21 cellular contexts compared by ENCODE assay signal in the genomic region with DNA sequence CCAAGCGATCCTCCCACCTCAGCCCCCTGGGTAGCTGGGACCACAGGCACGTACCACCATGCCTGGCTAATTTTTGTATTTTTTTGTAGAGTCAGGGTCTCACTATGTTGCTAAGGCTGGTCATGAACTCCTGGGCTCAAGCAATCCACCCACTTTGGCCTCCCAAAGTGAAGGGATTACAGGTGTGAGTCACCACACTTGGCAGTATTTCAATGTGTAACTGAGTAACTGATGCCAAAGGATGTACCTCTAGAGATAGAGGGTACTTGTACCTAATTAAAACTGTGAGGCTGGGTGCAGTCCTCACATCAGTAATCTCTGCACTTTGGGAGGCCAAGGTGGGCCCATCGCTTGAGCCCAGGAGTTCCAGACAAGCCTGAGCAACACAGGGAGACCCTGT.
DNase-seq lines count a peak whose midpoint lies in the region; ATAC-seq, FAIRE-seq and TF ChIP-seq lines count a peak whose summit lies in the region.
"Had no signal": no experiment of that assay in that cellular context is flagged by ENCODE, and none has a peak within 500 bp of the region (broad histone marks: within the 10 kb centered on the region; RNA-seq: fewer than 3 reads in every experiment).

No MANE protein-coding gene starts in this region.

- TF ChIP-seq POLR2A in IMR-90 (IDR thresholded peaks at IDR 0.05; ENCODE audit: low read depth, low read length) = no peak

- DNase-seq in Daoy (ENCODE audit: low read depth) = peak; percentile 42
- DNase-seq in IMR-90 = peak; percentile 44
- no peak for DNase-seq in T-helper 17 cell
- DNase-seq in fibroblast of the aortic adventitia (ENCODE audit: low read depth) = peak; percentile 9
- no peak for DNase-seq in HAP-1 (ENCODE audit: low spot score in 2 of 2)
- no peak for DNase-seq in frontal cortex (ENCODE audit: low spot score in 2 of 2)
- DNase-seq: CD4-positive, CD25-positive, alpha-beta regulatory T cell; DMS53; GOT3; NCI-H1092; NCI-H1694; NCI-H2107; NCI-H446; NCI-H748 treated with DMSO at 0.1 percent for 48 hours; SW 1271 had no signal

- intact Hi-C loops in IMR-90 (cut with micrococcal nuclease) = no loop called here

- H2BK20ac ChIP-seq in IMR-90 (ENCODE audit: low read depth, low read length) = no peak overlapping the region

- no peak overlapping the region for H3K18ac ChIP-seq in IMR-90 (ENCODE audit: low read depth, low read length)

- H2BK15ac ChIP-seq in IMR-90 (ENCODE audit: low read depth, low read length) = no peak overlapping the region

- peak overlapping the region; percentile 12 for H3K4me3 Mint-ChIP-seq in T-helper 17 cell
- H3K4me3 Mint-ChIP-seq: CD4-positive, CD25-positive, alpha-beta regulatory T cell had no signal

- H3K9me1 ChIP-seq in IMR-90 (ENCODE audit: insufficient read depth, low read length) = no peaks in the 10 kb centered on the region

- H3K4me1 ChIP-seq in IMR-90 (ENCODE audit: control insufficient read depth, insufficient read depth, low read length) (no peaks in the 10 kb centered on the region), HAP-1 (no peaks in the 10 kb centered on the region)

- H3K4ac ChIP-seq in IMR-90 (ENCODE audit: low read depth, low read length) = no peak overlapping the region

- no peak for ATAC-seq in IMR-90 (ENCODE audit: low read depth)
- no peak for ATAC-seq in T-helper 17 cell
- ATAC-seq in HG02970 (IDR thresholded peaks at IDR 0.05; ENCODE audit: low FRiP score, unreplicated experiment) = no peak
- no peak for ATAC-seq in GM18868 (IDR thresholded peaks at IDR 0.05; ENCODE audit: unreplicated experiment)
- ATAC-seq: Panc1 had no signal

- H2BK120ac ChIP-seq in IMR-90 (ENCODE audit: low read depth, low read length) = no peak overlapping the region

- H3K56ac ChIP-seq in IMR-90 (ENCODE audit: extremely low read depth, insufficient read depth, low read length) = no peak overlapping the region

- CTCF ChIA-PET in IMR-90 (lab: Yijun Ruan, JAX) = interaction anchor here (0.8 kb wide), 1 partner anchor 38 kb away, joined by 3 read pairs; no protein-coding TSS in a partner anchor

- no peaks in the 10 kb centered on the region for H3K79me1 ChIP-seq in IMR-90 (ENCODE audit: low read depth in 1 of 2, low read length in 2 of 2)

- no peak overlapping the region for H3K14ac ChIP-seq in IMR-90 (replicated peaks; ENCODE audit: low read depth, low read length)

- H2BK5ac ChIP-seq in IMR-90 (ENCODE audit: low read depth, low read length, poor library complexity, severe bottlenecking) = no peak overlapping the region

- no peak overlapping the region for H3K4me2 ChIP-seq in IMR-90 (ENCODE audit: low read depth, low read length)

- dilution Hi-C loops in IMR-90 (cut with HindIII; ENCODE audit: low sequenced_read_pairs, unreplicated experiment) = no loop called here

- H4K8ac ChIP-seq in IMR-90 (ENCODE audit: low read depth in 2 of 2, low read length in 2 of 2) = no peak overlapping the region

- H3K36me3 Mint-ChIP-seq in T-helper 17 cell (ENCODE audit: low read depth) = peaks cover 3% of the 10 kb centered on the region

- no peak overlapping the region for H2AFZ ChIP-seq in IMR-90 (replicated peaks; ENCODE audit: low read length, poor library complexity)

- H3K4me3 ChIP-seq in IMR-90 (ENCODE audit: insufficient read depth, low read depth, low read length) (no peak overlapping the region), fibroblast of the aortic adventitia (ENCODE audit: low read depth, low read length) (no peak overlapping the region), HAP-1 (no peak overlapping the region)

- no peak overlapping the region for H4K91ac ChIP-seq in IMR-90 (ENCODE audit: insufficient read depth, low read depth, low read length)

- H3K4me1 Mint-ChIP-seq in T-helper 17 cell = peaks cover 3% of the 10 kb centered on the region

- H4K5ac ChIP-seq in IMR-90 (ENCODE audit: low read depth, low read length) = no peak overlapping the region

- H3K27ac Mint-ChIP-seq in T-helper 17 cell = no peak overlapping the region
- H3K27ac Mint-ChIP-seq: CD4-positive, CD25-positive, alpha-beta regulatory T cell had no signal

- no TSS peak for BruUV-seq in IMR-90 (replicated peaks; lab: Mats Ljungman, UMichigan)

- no peaks in the 10 kb centered on the region for H3K9me3 ChIP-seq in IMR-90 (ENCODE audit: control insufficient read depth, insufficient read depth, low read length)
- no peaks in the 10 kb centered on the region for H3K9me3 ChIP-seq in T-helper 17 cell (ENCODE audit: control insufficient read depth, low read length, poor library complexity, severe bottlenecking)
- no peaks in the 10 kb centered on the region for H3K9me3 ChIP-seq in HAP-1

- H3K27me3 Mint-ChIP-seq in T-helper 17 cell = no peaks in the 10 kb centered on the region
- H3K27me3 Mint-ChIP-seq: CD4-positive, CD25-positive, alpha-beta regulatory T cell had no signal

- no peaks in the 10 kb centered on the region for H3K27me3 ChIP-seq in IMR-90 (ENCODE audit: control insufficient read depth, insufficient read depth, low read length)
- no peaks in the 10 kb centered on the region for H3K27me3 ChIP-seq in HAP-1 (ENCODE audit: low read depth)

- POLR2A ChIA-PET in IMR-90 (lab: Charles Lee; ENCODE audit: unreplicated experiment) = no interaction called here

- no peak overlapping the region for H2AK9ac ChIP-seq in IMR-90 (replicated peaks; ENCODE audit: low read depth, low read length, poor library complexity)

- no peak overlapping the region for H3K27ac ChIP-seq in IMR-90 (ENCODE audit: insufficient read depth, low read length)

- H2AK5ac ChIP-seq in IMR-90 (ENCODE audit: low read depth, low read length) = no peak overlapping the region

- TF ChIP-seq CTCF in IMR-90 (conservative IDR thresholded peaks at IDR 0.05; ENCODE audit: low read depth, low read length) (no peak), fibroblast of the aortic adventitia (IDR thresholded peaks at IDR 0.05; ENCODE audit: insufficient read depth, low read length) (no peak)

- no peak overlapping the region for H3K9ac ChIP-seq in IMR-90 (ENCODE audit: low read depth, low read length)

- no CpG with 5 or more reads among the region's 3 CpGs for WGBS in IMR-90 (ENCODE audit: extremely low coverage in 2 of 2, insufficient read length in 1 of 2), 2 experiments

- H4K20me1 ChIP-seq in IMR-90 (ENCODE audit: insufficient read depth, low read length) = no peaks in the 10 kb centered on the region

- H3K23ac ChIP-seq in IMR-90 (ENCODE audit: low read depth, low read length) = no peak overlapping the region

- no peak for TF ChIP-seq RAD21 in IMR-90 (IDR thresholded peaks at IDR 0.05; ENCODE audit: low read length)

- in situ Hi-C loops in IMR-90 (cut with MboI; ENCODE audit: low sequenced_read_pairs) (no loop called here), HAP-1 (cut with MboI; ENCODE audit: low sequenced_read_pairs) (no loop called here)

- H3K36me3 ChIP-seq in IMR-90 (ENCODE audit: control insufficient read depth, insufficient read depth, low read length) (no peaks in the 10 kb centered on the region; the same call in 1 of the 2 replicates), HAP-1 (replicated peaks) (no peaks in the 10 kb centered on the region)

- FAIRE-seq in frontal cortex (lab: Jason Lieb, UNC) = no peak
- FAIRE-seq: G401.6, GM12891, HTR-8/SVneo had no signal

TF ChIP-seq in IMR-90, 13 proteins besides CTCF, POLR2A, EP300 and RAD21:
- no peak for TF ChIP-seq FOS (IDR thresholded peaks at IDR 0.05; ENCODE audit: low read depth, low read length)
- TF ChIP-seq RCOR1 (IDR thresholded peaks at IDR 0.05; ENCODE audit: insufficient replicate concordance, low read length) = no peak
- TF ChIP-seq MAFK (IDR thresholded peaks at IDR 0.05; ENCODE audit: low read depth, low read length) = no peak
- TF ChIP-seq RFX5 (IDR thresholded peaks at IDR 0.05; ENCODE audit: low read depth, low read length) = no peak
- TF ChIP-seq CEBPB (IDR thresholded peaks at IDR 0.05; ENCODE audit: low read depth, low read length) = no peak
- TF ChIP-seq, protein P1, sequence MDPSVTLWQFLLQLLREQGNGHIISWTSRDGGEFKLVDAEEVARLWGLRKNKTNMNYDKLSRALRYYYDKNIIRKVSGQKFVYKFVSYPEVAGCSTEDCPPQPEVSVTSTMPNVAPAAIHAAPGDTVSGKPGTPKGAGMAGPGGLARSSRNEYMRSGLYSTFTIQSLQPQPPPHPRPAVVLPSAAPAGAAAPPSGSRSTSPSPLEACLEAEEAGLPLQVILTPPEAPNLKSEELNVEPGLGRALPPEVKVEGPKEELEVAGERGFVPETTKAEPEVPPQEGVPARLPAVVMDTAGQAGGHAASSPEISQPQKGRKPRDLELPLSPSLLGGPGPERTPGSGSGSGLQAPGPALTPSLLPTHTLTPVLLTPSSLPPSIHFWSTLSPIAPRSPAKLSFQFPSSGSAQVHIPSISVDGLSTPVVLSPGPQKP (IDR thresholded peaks at IDR 0.05; ENCODE audit: borderline replicate concordance, low read depth, low read length) = no peak
- no peak for TF ChIP-seq SMC3 (IDR thresholded peaks at IDR 0.05; ENCODE audit: low read depth, low read length)
- no peak for TF ChIP-seq MAZ (IDR thresholded peaks at IDR 0.05; ENCODE audit: borderline replicate concordance, low read depth, low read length)
- TF ChIP-seq CHD1 (IDR thresholded peaks at IDR 0.05; ENCODE audit: low read depth, low read length) = no peak
- no peak for TF ChIP-seq BHLHE40 (IDR thresholded peaks at IDR 0.05; ENCODE audit: low read depth, low read length)
- TF ChIP-seq MXI1 (IDR thresholded peaks at IDR 0.05; ENCODE audit: borderline replicate concordance, low read depth, low read length) = no peak
- TF ChIP-seq, protein P2, sequence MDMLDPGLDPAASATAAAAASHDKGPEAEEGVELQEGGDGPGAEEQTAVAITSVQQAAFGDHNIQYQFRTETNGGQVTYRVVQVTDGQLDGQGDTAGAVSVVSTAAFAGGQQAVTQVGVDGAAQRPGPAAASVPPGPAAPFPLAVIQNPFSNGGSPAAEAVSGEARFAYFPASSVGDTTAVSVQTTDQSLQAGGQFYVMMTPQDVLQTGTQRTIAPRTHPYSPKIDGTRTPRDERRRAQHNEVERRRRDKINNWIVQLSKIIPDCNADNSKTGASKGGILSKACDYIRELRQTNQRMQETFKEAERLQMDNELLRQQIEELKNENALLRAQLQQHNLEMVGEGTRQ (IDR thresholded peaks at IDR 0.05; ENCODE audit: low read depth, low read length) = no peak
- TF ChIP-seq NFE2L2 (IDR thresholded peaks at IDR 0.05; ENCODE audit: low read depth, low read length) = no peak

Comparison
In these comparisons a context has a peak if more than half of its experiments do, and no peak if none do; other contexts are left out.
1. DNase-seq: peak in Daoy (single experiment), IMR-90 (single experiment) and fibroblast of the aortic adventitia (single experiment); none in T-helper 17 cell (0 of 3), HAP-1 (0 of 2) and frontal cortex (0 of 2).